ENCODE assay signal across 8 cellular contexts in genomic region chr11:762421-763072, GRCh38. TPM values are rescaled to one million over a fixed set of nuclear protein-coding genes. Genes with fewer than 3 reads are reported as not detected.
A peak's percentile ranks its signal among the peaks of the same experiment; 100 is the strongest.
DNase-seq lines count a peak whose midpoint lies in the region; ATAC-seq and TF ChIP-seq lines count a peak whose summit lies in the region.

No MANE protein-coding gene starts in this region.

- CTCF ChIA-PET in activated naive CD4-positive, alpha-beta T cell treated with anti-CD3 and anti-CD28 coated beads, Interleukin-2, amount 10 ng/mL, durations not matched to agents 7 days and 5 days (lab: Charles Lee) = interaction anchor here (0.9 kb wide), 1 partner anchor 40 kb away, joined by 3 read pairs; no protein-coding TSS in a partner anchor

- ATAC-seq in GM21723 (IDR thresholded peaks at IDR 0.05; ENCODE audit: unreplicated experiment) = no peak
- no peak for ATAC-seq in HG03159 (IDR thresholded peaks at IDR 0.05; ENCODE audit: unreplicated experiment)
- ATAC-seq in GM19395 (IDR thresholded peaks at IDR 0.05; ENCODE audit: unreplicated experiment) = no peak

- intact Hi-C loops in head of caudate nucleus (cut with DNase I) (no loop called here), stomach (cut with DNase I; ENCODE audit: low total_unique reads) (no loop called here)

- no peak overlapping the region for H3K4me3 Mint-ChIP-seq in activated naive CD4-positive, alpha-beta T cell treated with anti-CD3 and anti-CD28 coated beads, Interleukin-2, amount 10 ng/mL, durations not matched to agents 7 days and 5 days

- no peaks in the 10 kb centered on the region for H3K9me3 ChIP-seq in stomach

- no peak for TF ChIP-seq POLR2A in stomach (IDR thresholded peaks at IDR 0.05)

- peak overlapping the region; percentile 4 to 78 (median 60) for H3K27ac ChIP-seq in stomach

- TF ChIP-seq CTCF in stomach (IDR thresholded peaks at IDR 0.05) = peak in 1 of 7 experiments; percentile 13

- peaks cover 59 to 99% (median 97%) of the 10 kb centered on the region in 4 donors for H3K36me3 ChIP-seq in stomach

- in situ Hi-C loops in KBM-7 (cut with MboI; ENCODE audit: low pct_unique_long_range_greater_than_20kb, low sequenced_read_pairs) = no loop called here

- no peaks in the 10 kb centered on the region for H3K27me3 Mint-ChIP-seq in activated naive CD4-positive, alpha-beta T cell treated with anti-CD3 and anti-CD28 coated beads, Interleukin-2, amount 10 ng/mL, durations not matched to agents 7 days and 5 days

- 29 to 46% (median 34%) methylated on average over 6 to 10 of the region's 10 CpGs for WGBS in stomach, 5 donors

- no peaks in the 10 kb centered on the region for H3K27me3 ChIP-seq in stomach

- no peaks in the 10 kb centered on the region for H3K4me1 Mint-ChIP-seq in activated naive CD4-positive, alpha-beta T cell treated with anti-CD3 and anti-CD28 coated beads, Interleukin-2, amount 10 ng/mL, durations not matched to agents 7 days and 5 days

- DNase-seq in EL = peak; percentile 96
- DNase-seq in KBM-7 = peak; percentile 55
- peak; percentile 49 for DNase-seq in activated naive CD4-positive, alpha-beta T cell treated with anti-CD3 and anti-CD28 coated beads, Interleukin-2, amount 10 ng/mL, durations not matched to agents 7 days and 5 days
- DNase-seq in head of caudate nucleus = peak; percentile 53 to 85 (median 72)
- peak; percentile 47 for DNase-seq in stomach

- peaks cover 5 to 28% (median 17%) of the 10 kb centered on the region in 4 donors for H3K4me1 ChIP-seq in stomach

- H3K4me3 ChIP-seq in stomach = no peak overlapping the region

- H3K36me3 Mint-ChIP-seq in activated naive CD4-positive, alpha-beta T cell treated with anti-CD3 and anti-CD28 coated beads, Interleukin-2, amount 10 ng/mL, durations not matched to agents 7 days and 5 days = peaks cover 40% of the 10 kb centered on the region

- no peak overlapping the region for H3K27ac Mint-ChIP-seq in activated naive CD4-positive, alpha-beta T cell treated with anti-CD3 and anti-CD28 coated beads, Interleukin-2, amount 10 ng/mL, durations not matched to agents 7 days and 5 days

- no peaks in the 10 kb centered on the region for H3K9me3 Mint-ChIP-seq in activated naive CD4-positive, alpha-beta T cell treated with anti-CD3 and anti-CD28 coated beads, Interleukin-2, amount 10 ng/mL, durations not matched to agents 7 days and 5 days

- TF ChIP-seq EP300 in stomach (IDR thresholded peaks at IDR 0.05) = no peak

RNA-seq across cellular contexts. Expression of gene GATD1, which starts 14.7 kb away (rescaled TPM):
- 10 to 100 TPM in 4 of 5 donors, 1 to 10 TPM in 1; 9.9 to 68.1 (median 13.4) TPM for total RNA-seq in stomach
- 10 to 100 TPM; 21.0 to 63.2 (median 24.7) TPM for polyA plus RNA-seq in stomach

RNA-seq across cellular contexts. Expression of gene TALDO1, which starts 15.3 kb away (rescaled TPM):
- 100 to 1,000 TPM in 4 of 5 donors, 10 to 100 TPM in 1; 85.9 to 258 (median 175) TPM for total RNA-seq in stomach
- polyA plus RNA-seq in stomach = 100 to 1,000 TPM; 139 to 214 (median 208) TPM

RNA-seq across cellular contexts. Expression of gene CEND1, which starts 27.3 kb away (rescaled TPM):
- total RNA-seq in stomach = not detected
- under 1 TPM in 1 of 3 donors, not detected in 2; 0.23 TPM for polyA plus RNA-seq in stomach

RNA-seq across cellular contexts. Expression of gene SLC25A22, which starts 35.5 kb away (rescaled TPM):
- 1 to 10 TPM in 4 of 5 donors, not detected in 1; 5.5 to 9.8 (median 7.4) TPM for total RNA-seq in stomach
- 10 to 100 TPM; 10.1 to 11.9 (median 11.8) TPM for polyA plus RNA-seq in stomach

RNA-seq across cellular contexts. Expression of gene PIDD1, which starts 42.5 kb away (rescaled TPM):
- 100 to 1,000 TPM in 1 of 5 donors, 10 to 100 TPM in 3, 1 to 10 TPM in 1; 5.9 to 503 (median 57.1) TPM for total RNA-seq in stomach
- polyA plus RNA-seq in stomach = 10 to 100 TPM; 20.5 to 25.6 (median 25.5) TPM
